Comparison of ENCODE assay signal across 8 cellular contexts in the genomic region with DNA sequence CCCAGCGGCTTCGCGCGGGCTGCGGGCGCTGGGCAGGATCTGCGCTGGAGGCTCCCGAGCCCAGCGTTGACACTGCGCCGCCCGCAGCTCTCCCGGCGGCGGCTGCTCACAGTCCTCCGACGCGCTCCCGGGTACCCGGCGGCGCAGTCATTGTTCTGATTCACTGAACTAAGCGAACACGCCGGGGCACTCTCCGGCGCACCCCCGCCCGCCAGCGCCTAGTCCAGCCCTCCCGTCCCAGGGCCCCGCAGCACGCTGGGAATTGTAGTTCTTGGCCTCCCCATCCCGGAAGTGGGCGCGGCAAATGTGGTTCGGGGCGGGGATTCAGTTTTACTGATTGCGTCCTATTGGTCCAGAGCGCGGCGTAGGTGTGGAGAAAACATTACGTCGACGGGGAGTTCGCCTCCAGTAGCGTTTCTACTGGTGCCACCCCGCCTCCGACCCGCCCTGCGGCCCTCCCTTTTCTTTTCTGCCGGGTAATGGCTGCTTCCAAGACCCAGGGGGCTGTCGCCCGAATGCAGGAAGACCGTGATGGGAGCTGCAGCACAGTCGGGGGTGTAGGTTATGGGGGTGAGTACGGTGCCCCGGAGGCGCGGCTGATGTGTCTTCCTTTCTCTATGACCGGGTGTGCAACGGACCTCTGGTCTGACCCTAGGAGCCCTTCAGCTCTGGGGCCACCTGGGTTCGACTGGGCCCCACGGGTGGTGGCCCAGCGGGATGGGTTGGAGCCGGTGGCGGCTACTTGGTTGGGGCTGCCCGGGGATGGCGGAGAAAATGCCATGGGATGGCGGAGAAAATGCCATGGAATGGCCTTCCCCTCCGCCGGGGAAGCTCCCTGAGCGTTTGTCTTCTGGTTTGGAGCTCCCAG. TPM values are rescaled to one million over a fixed set of nuclear protein-coding genes. Genes with fewer than 3 reads are reported as not detected.
A peak's percentile ranks its signal among the peaks of the same experiment; 100 is the strongest.
DNase-seq lines count a peak whose midpoint lies in the region; ATAC-seq and TF ChIP-seq lines count a peak whose summit lies in the region.

A gene with protein sequence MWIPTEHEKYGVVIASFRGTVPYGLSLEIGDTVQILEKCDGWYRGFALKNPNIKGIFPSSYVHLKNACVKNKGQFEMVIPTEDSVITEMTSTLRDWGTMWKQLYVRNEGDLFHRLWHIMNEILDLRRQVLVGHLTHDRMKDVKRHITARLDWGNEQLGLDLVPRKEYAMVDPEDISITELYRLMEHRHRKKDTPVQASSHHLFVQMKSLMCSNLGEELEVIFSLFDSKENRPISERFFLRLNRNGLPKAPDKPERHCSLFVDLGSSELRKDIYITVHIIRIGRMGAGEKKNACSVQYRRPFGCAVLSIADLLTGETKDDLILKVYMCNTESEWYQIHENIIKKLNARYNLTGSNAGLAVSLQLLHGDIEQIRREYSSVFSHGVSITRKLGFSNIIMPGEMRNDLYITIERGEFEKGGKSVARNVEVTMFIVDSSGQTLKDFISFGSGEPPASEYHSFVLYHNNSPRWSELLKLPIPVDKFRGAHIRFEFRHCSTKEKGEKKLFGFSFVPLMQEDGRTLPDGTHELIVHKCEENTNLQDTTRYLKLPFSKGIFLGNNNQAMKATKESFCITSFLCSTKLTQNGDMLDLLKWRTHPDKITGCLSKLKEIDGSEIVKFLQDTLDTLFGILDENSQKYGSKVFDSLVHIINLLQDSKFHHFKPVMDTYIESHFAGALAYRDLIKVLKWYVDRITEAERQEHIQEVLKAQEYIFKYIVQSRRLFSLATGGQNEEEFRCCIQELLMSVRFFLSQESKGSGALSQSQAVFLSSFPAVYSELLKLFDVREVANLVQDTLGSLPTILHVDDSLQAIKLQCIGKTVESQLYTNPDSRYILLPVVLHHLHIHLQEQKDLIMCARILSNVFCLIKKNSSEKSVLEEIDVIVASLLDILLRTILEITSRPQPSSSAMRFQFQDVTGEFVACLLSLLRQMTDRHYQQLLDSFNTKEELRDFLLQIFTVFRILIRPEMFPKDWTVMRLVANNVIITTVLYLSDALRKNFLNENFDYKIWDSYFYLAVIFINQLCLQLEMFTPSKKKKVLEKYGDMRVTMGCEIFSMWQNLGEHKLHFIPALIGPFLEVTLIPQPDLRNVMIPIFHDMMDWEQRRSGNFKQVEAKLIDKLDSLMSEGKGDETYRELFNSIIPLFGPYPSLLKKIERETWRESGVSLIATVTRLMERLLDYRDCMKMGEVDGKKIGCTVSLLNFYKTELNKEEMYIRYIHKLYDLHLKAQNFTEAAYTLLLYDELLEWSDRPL (N-terminal part only) (minus strand): TSS at position 162 of the 868 bp plus-strand sequence. CDS start 261 bp downstream, outside the sequence.
A gene with protein sequence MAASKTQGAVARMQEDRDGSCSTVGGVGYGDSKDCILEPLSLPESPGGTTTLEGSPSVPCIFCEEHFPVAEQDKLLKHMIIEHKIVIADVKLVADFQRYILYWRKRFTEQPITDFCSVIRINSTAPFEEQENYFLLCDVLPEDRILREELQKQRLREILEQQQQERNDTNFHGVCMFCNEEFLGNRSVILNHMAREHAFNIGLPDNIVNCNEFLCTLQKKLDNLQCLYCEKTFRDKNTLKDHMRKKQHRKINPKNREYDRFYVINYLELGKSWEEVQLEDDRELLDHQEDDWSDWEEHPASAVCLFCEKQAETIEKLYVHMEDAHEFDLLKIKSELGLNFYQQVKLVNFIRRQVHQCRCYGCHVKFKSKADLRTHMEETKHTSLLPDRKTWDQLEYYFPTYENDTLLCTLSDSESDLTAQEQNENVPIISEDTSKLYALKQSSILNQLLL (plus strand): TSS at position 458 of the 868 bp plus-strand sequence. CDS start 22 bp downstream, at position 480.

- ATAC-seq in HG02870 (IDR thresholded peaks at IDR 0.05; ENCODE audit: unreplicated experiment) (peak; percentile 94), T-cell (replicated peaks in 1 of 4) (peak; percentile 88 to 92 (median 89)), heart right ventricle (peak; percentile 96 to 99 (median 96))

- no peaks in the 10 kb centered on the region for H3K9me3 ChIP-seq in heart right ventricle

- peaks cover 0 to 12% (median 0%) of the 10 kb centered on the region in 7 donors for H3K27me3 ChIP-seq in heart right ventricle

- intact Hi-C loops in heart right ventricle (cut with DNase I): loop anchor here in 8 of 10 donors (5.0 to 10.0 kb wide), 11 partner anchors 72 to 342 kb away; a partner anchor contains a TSS
- intact Hi-C loops in posterior cingulate gyrus (cut with DNase I): loop anchor here (5.0 to 10.0 kb wide), 4 partner anchors 44 to 452 kb away; no protein-coding TSS in a partner anchor

- no peaks in the 10 kb centered on the region for H3K9me3 Mint-ChIP-seq in T-cell
- no peaks in the 10 kb centered on the region for H3K9me3 Mint-ChIP-seq in type B pancreatic cell

- H3K4me3 ChIP-seq in heart right ventricle: peak within 1 kb of the TSS; percentile 71 to 98 (median 92)

- POLR2A ChIA-PET in T-cell (lab: Charles Lee): interaction anchor here (0.6 kb wide), 2 partner anchors 259 to 264 kb away, joined by 3 to 4 read pairs; no protein-coding TSS in a partner anchor

- H3K4me3 Mint-ChIP-seq in T-cell (peak within 1 kb of the TSS; percentile 89 to 100 (median 96)), type B pancreatic cell (peak within 1 kb of the TSS; percentile 97)

- peak within 1 kb of the TSS; percentile 78 to 95 (median 92) for H3K27ac ChIP-seq in heart right ventricle

- H3K27me3 Mint-ChIP-seq in T-cell (peaks cover 22 to 27% of the 10 kb centered on the region in 2 donors), type B pancreatic cell (no peaks in the 10 kb centered on the region)

- H3K4me1 Mint-ChIP-seq in T-cell (peaks cover 42 to 44% (median 42%) of the 10 kb centered on the region in 3 donors), type B pancreatic cell (ENCODE audit: unreplicated experiment) (peaks cover 21% of the 10 kb centered on the region)

- DNase-seq in GM13977 (ENCODE audit: low spot score): peak; percentile 96
- DNase-seq in NCI-H146 (lab: John Stamatoyannopoulos, UW): peak; percentile 99
- DNase-seq in T-cell: peak; percentile 94 to 100 (median 98)
- peak; percentile 99 for DNase-seq in amniotic stem cell (lab: John Stamatoyannopoulos, UW)
- peak; percentile 99 for DNase-seq in heart right ventricle
- DNase-seq in posterior cingulate gyrus: peak; percentile 99 to 100 (median 99)
- peak; percentile 99 for DNase-seq in type B pancreatic cell (ENCODE audit: extremely low spot score, unreplicated experiment)

- WGBS in heart right ventricle, 2 donors: 0% methylated on average over 70 to 73 of the region's 73 CpGs

- CTCF ChIA-PET in T-cell (lab: Charles Lee): no interaction called here

- H3K36me3 ChIP-seq in heart right ventricle: no peaks in the 10 kb centered on the region

- peaks cover 2 to 46% (median 34%) of the 10 kb centered on the region in 9 donors for H3K4me1 ChIP-seq in heart right ventricle

- H3K27ac Mint-ChIP-seq in T-cell (peak within 1 kb of the TSS; percentile 21 to 84), type B pancreatic cell (peak within 1 kb of the TSS; percentile 95)

- in situ Hi-C loops in GM13977 (cut with MboI; ENCODE audit: low pct_unique_long_range_greater_than_20kb, low sequenced_read_pairs, unreplicated experiment): no loop called here

- no peak for TF ChIP-seq CTCF in GM13977 (IDR thresholded peaks at IDR 0.05; ENCODE audit: extremely low read depth, insufficient read depth, missing control alignments)
- peak in 1 of 9 donors; percentile 10 for TF ChIP-seq CTCF in heart right ventricle (IDR thresholded peaks at IDR 0.05)
- TF ChIP-seq CTCF in type B pancreatic cell (conservative IDR thresholded peaks at IDR 0.05): peak; percentile 8

- H3K36me3 Mint-ChIP-seq in T-cell (no peaks in the 10 kb centered on the region), type B pancreatic cell (no peaks in the 10 kb centered on the region)

RNA-seq across cellular contexts. Expression of the first gene that starts in this region (rescaled TPM):
- 1 to 10 TPM in 2 of 5 donors, under 1 TPM in 3; 0.35 to 1.4 (median 0.85) TPM for total RNA-seq in T-cell
- total RNA-seq in heart right ventricle: 10 to 100 TPM; 10.8 to 26.8 (median 16.4) TPM
- 1 to 10 TPM; 2.6 to 9.7 TPM for polyA plus RNA-seq in heart right ventricle
- 14.7 and 24.6 TPM in 2 replicates for total RNA-seq in type B pancreatic cell (ENCODE audit: low replicate concordance)

RNA-seq across cellular contexts. Expression of the second gene that starts in this region (rescaled TPM):
- total RNA-seq in T-cell: 10 to 100 TPM; 26.6 to 31.4 (median 30.2) TPM
- total RNA-seq in heart right ventricle: 10 to 100 TPM; 14.1 to 25.7 (median 17.6) TPM
- 10 to 100 TPM in 1 of 2 donors, 1 to 10 TPM in 1; 7.7 to 16.0 TPM for polyA plus RNA-seq in heart right ventricle
- 20.0 and 21.4 TPM in 2 replicates for total RNA-seq in type B pancreatic cell (ENCODE audit: low replicate concordance)

Comparison
In these comparisons a context has a peak if more than half of its experiments do, and no peak if none do; other contexts are left out.
1. Peak in every context shown above with its lines: DNase-seq, ATAC-seq, H3K4me3 ChIP-seq and H3K27ac ChIP-seq.